In genomic region chr2:196473617-196474016, GRCh38 we compare ENCODE assay signal across 13 cellular contexts.
"Had no signal": no experiment of that assay in that cellular context is flagged by ENCODE, and none has a peak within 500 bp of the region (broad histone marks: within the 10 kb centered on the region; RNA-seq: fewer than 3 reads in every experiment).

No MANE protein-coding gene starts in this region.

- H3K27ac ChIP-seq: left lung, thoracic aorta had no signal

- DNase-seq: activated naive CD4-positive, alpha-beta T cell treated with anti-CD3 and anti-CD28 coated beads, Interleukin-2, amount 10 ng/mL, durations not matched to agents 7 days and 5 days; dermis blood vessel endothelial cell; foreskin fibroblast; left lung; mesenchymal stem cell; nephron progenitor cell; stimulated activated CD4-positive, alpha-beta T cell treated with anti-CD3 and anti-CD28 coated beads, Interleukin-4, amount 100 ng/mL, for 24 hours had no signal

- H3K36me3 Mint-ChIP-seq: activated naive CD4-positive, alpha-beta T cell treated with anti-CD3 and anti-CD28 coated beads, Interleukin-2, amount 10 ng/mL, durations not matched to agents 7 days and 5 days had no signal

- H3K4me3 ChIP-seq: left lung, thoracic aorta had no signal

- H3K27ac Mint-ChIP-seq: activated naive CD4-positive, alpha-beta T cell treated with anti-CD3 and anti-CD28 coated beads, Interleukin-2, amount 10 ng/mL, durations not matched to agents 7 days and 5 days; activated T-helper 2 cell treated with anti-CD3 and anti-CD28 coated beads, Interferon-gamma antibody, Interleukin-2, Interleukin-4, amounts not matched to agents 10 μg/mL and 5 μg/mL and 100 μg/mL, durations not matched to agents 14 hours and 24 hours and 36 hours; nephron progenitor cell; stimulated activated naive CD8-positive, alpha-beta T cell treated with anti-CD3 and anti-CD28 coated beads, Interleukin-15, Interleukin-2, amounts not matched to agents 100 ng/mL and 50 ng/mL, for 24 hours; T-helper 2 cell treated with Interferon-gamma antibody and Interleukin-4, amounts not matched to agents 5 μg/mL and 100 μg/mL, for 36 hours had no signal

- H3K9me3 Mint-ChIP-seq: activated naive CD4-positive, alpha-beta T cell treated with anti-CD3 and anti-CD28 coated beads, Interleukin-2, amount 10 ng/mL, durations not matched to agents 7 days and 5 days; activated T-helper 2 cell treated with anti-CD3 and anti-CD28 coated beads, Interferon-gamma antibody, Interleukin-2, Interleukin-4, amounts not matched to agents 10 μg/mL and 5 μg/mL and 100 μg/mL, durations not matched to agents 14 hours and 24 hours and 36 hours; central memory CD8-positive, alpha-beta T cell; nephron progenitor cell; stimulated activated naive CD8-positive, alpha-beta T cell treated with anti-CD3 and anti-CD28 coated beads, Interleukin-15, Interleukin-2, amounts not matched to agents 100 ng/mL and 50 ng/mL, for 24 hours; T-helper 2 cell treated with Interferon-gamma antibody and Interleukin-4, amounts not matched to agents 5 μg/mL and 100 μg/mL, for 36 hours had no signal

- H3K27me3 ChIP-seq: left lung had no signal

- H3K4me1 ChIP-seq: left lung had no signal

- H3K36me3 ChIP-seq: left lung, thoracic aorta had no signal

- H3K9me3 ChIP-seq: left lung, thoracic aorta had no signal

- H3K4me1 Mint-ChIP-seq: activated naive CD4-positive, alpha-beta T cell treated with anti-CD3 and anti-CD28 coated beads, Interleukin-2, amount 10 ng/mL, durations not matched to agents 7 days and 5 days; central memory CD8-positive, alpha-beta T cell; nephron progenitor cell had no signal

- H3K4me3 Mint-ChIP-seq: activated naive CD4-positive, alpha-beta T cell treated with anti-CD3 and anti-CD28 coated beads, Interleukin-2, amount 10 ng/mL, durations not matched to agents 7 days and 5 days; central memory CD8-positive, alpha-beta T cell; nephron progenitor cell; stimulated activated naive CD8-positive, alpha-beta T cell treated with anti-CD3 and anti-CD28 coated beads, Interleukin-15, Interleukin-2, amounts not matched to agents 100 ng/mL and 50 ng/mL, for 24 hours; T-helper 2 cell treated with Interferon-gamma antibody and Interleukin-4, amounts not matched to agents 5 μg/mL and 100 μg/mL, for 36 hours had no signal

- ATAC-seq: activated CD4-positive, CD25-positive, alpha-beta regulatory T cell treated with anti-CD3 and anti-CD28 coated beads, Interleukin-2, amount 50 U/mL, for 24 hours; left lung had no signal
